Comparison of ENCODE assay signal across 13 cellular contexts in the genomic region with DNA sequence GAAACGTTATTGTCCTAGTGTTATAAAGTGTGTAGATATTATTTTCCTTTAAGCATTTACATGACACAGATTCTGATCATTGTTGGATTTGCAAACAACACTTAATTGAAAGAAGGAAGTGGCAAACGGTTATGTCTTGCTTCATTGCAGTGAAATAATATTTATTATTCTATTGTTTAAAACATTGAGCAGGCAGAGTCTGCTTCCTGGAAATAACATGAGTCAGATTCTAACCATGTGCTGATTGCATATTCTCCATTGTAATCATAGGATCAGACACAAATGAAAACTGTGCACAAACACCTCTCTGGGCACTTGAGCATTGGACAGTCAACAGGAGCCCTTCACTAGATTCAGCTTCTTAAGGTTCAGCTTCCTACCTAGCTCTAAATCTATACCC. TPM values are rescaled to one million over a fixed set of nuclear protein-coding genes. Genes with fewer than 3 reads are reported as not detected.
DNase-seq lines count a peak whose midpoint lies in the region; ATAC-seq, FAIRE-seq and TF ChIP-seq lines count a peak whose summit lies in the region.
"Had no signal": no experiment of that assay in that cellular context is flagged by ENCODE, and none has a peak within 500 bp of the region (broad histone marks: within the 10 kb centered on the region; RNA-seq: fewer than 3 reads in every experiment).

No MANE protein-coding gene starts in this region.

- H3K27me3 Mint-ChIP-seq in astrocyte (ENCODE audit: low read depth, unreplicated experiment) = no peaks in the 10 kb centered on the region
- no peaks in the 10 kb centered on the region for H3K27me3 Mint-ChIP-seq in activated naive CD8-positive, alpha-beta T cell treated with anti-CD3 and anti-CD28 coated beads, Interleukin-2, amount 50 U/mL, for 24 hours

- no peaks in the 10 kb centered on the region for H3K27me3 ChIP-seq in astrocyte (ENCODE audit: insufficient read depth, low read length)
- H3K27me3 ChIP-seq: cardiac muscle cell, right atrium auricular region had no signal

- no peak overlapping the region for H3K4me3 ChIP-seq in AG10803 (ENCODE audit: low read length)
- no peak overlapping the region for H3K4me3 ChIP-seq in astrocyte (ENCODE audit: insufficient read depth, low read depth, low read length)
- H3K4me3 ChIP-seq: cardiac muscle cell, right atrium auricular region had no signal

- no peak overlapping the region for H3K27ac Mint-ChIP-seq in astrocyte (ENCODE audit: unreplicated experiment)
- no peak overlapping the region for H3K27ac Mint-ChIP-seq in activated naive CD8-positive, alpha-beta T cell treated with anti-CD3 and anti-CD28 coated beads, Interleukin-2, amount 50 U/mL, for 24 hours
- H3K27ac Mint-ChIP-seq: activated B cell treated with CpG ODN at 0.5 μM for 24 hours had no signal

- peak; percentile 87 for TF ChIP-seq EP300 in Ishikawa (IDR thresholded peaks at IDR 0.05; ENCODE audit: borderline replicate concordance)

- H3K4me1 Mint-ChIP-seq in astrocyte (ENCODE audit: low read depth, unreplicated experiment) = no peaks in the 10 kb centered on the region
- H3K4me1 Mint-ChIP-seq in activated naive CD8-positive, alpha-beta T cell treated with anti-CD3 and anti-CD28 coated beads, Interleukin-2, amount 50 U/mL, for 24 hours = peaks cover 9% of the 10 kb centered on the region
- H3K4me1 Mint-ChIP-seq: activated B cell treated with CpG ODN at 0.5 μM for 24 hours had no signal

- H3K4me2 ChIP-seq in astrocyte (ENCODE audit: low read length) = no peak overlapping the region

- TF ChIP-seq RAD21 in Ishikawa (IDR thresholded peaks at IDR 0.05; ENCODE audit: low read depth) = peak; percentile 17; the same call in 1 of the 2 replicates

- H3K36me3 Mint-ChIP-seq in astrocyte (ENCODE audit: low read depth, unreplicated experiment) = no peaks in the 10 kb centered on the region
- H3K36me3 Mint-ChIP-seq in activated naive CD8-positive, alpha-beta T cell treated with anti-CD3 and anti-CD28 coated beads, Interleukin-2, amount 50 U/mL, for 24 hours (ENCODE audit: low read depth) = no peaks in the 10 kb centered on the region

- ATAC-seq in GM21717 (IDR thresholded peaks at IDR 0.05; ENCODE audit: unreplicated experiment) (no peak), HG03439 (IDR thresholded peaks at IDR 0.05; ENCODE audit: unreplicated experiment) (no peak)
- ATAC-seq in activated naive CD8-positive, alpha-beta T cell treated with anti-CD3 and anti-CD28 coated beads, Interleukin-2, amount 50 U/mL, for 24 hours = no peak
- ATAC-seq: activated T-cell treated with anti-CD3 and anti-CD28 coated beads, Interleukin-2, amount 50 U/mL, for 4 hours had no signal

- FAIRE-seq in astrocyte (lab: Jason Lieb, UNC) (peak; percentile 43), islet of Langerhans (lab: Jason Lieb, UNC) (peak; percentile 64)

- H3K27ac ChIP-seq in astrocyte (ENCODE audit: low read depth, low read length) = peak overlapping the region; percentile 3
- H3K27ac ChIP-seq: C4-2B, cardiac muscle cell, right atrium auricular region had no signal

- H3K4me1 ChIP-seq in astrocyte (ENCODE audit: insufficient read depth, low read length) = peaks cover 6% of the 10 kb centered on the region
- H3K4me1 ChIP-seq: right atrium auricular region had no signal

- H4K20me1 ChIP-seq in astrocyte (ENCODE audit: insufficient read depth, low read length) = no peaks in the 10 kb centered on the region

- peak; percentile 56 for DNase-seq in AG10803 (ENCODE audit: low read depth)
- peak; percentile 47 for DNase-seq in astrocyte (ENCODE audit: low read depth)
- no peak for DNase-seq in activated naive CD8-positive, alpha-beta T cell treated with anti-CD3 and anti-CD28 coated beads, Interleukin-2, amount 50 U/mL, for 24 hours
- no peak for DNase-seq in activated gamma-delta T cell (lab: John Stamatoyannopoulos, UW)
- DNase-seq: activated B cell treated with CpG ODN at 0.5 μM for 24 hours; activated T-cell treated with anti-CD3 and anti-CD28 coated beads, Interleukin-2, amount 50 U/mL, for 4 hours had no signal

- no peak overlapping the region for H3K4me3 Mint-ChIP-seq in astrocyte (ENCODE audit: unreplicated experiment)
- H3K4me3 Mint-ChIP-seq in activated naive CD8-positive, alpha-beta T cell treated with anti-CD3 and anti-CD28 coated beads, Interleukin-2, amount 50 U/mL, for 24 hours = no peak overlapping the region
- H3K4me3 Mint-ChIP-seq: activated B cell treated with CpG ODN at 0.5 μM for 24 hours; activated T-cell treated with anti-CD3 and anti-CD28 coated beads, Interleukin-2, amount 50 U/mL, for 4 hours had no signal

- TF ChIP-seq CTCF in AG10803 (conservative IDR thresholded peaks at IDR 0.05; ENCODE audit: low read length) (no peak), astrocyte (IDR thresholded peaks at IDR 0.05; ENCODE audit: insufficient read depth, low read depth, low read length) (no peak)

- H3K9me3 ChIP-seq in astrocyte (ENCODE audit: insufficient read depth, low read depth, low read length) = peaks cover 2% of the 10 kb centered on the region
- H3K9me3 ChIP-seq: right atrium auricular region had no signal

- no peak overlapping the region for H2AFZ ChIP-seq in astrocyte (ENCODE audit: low read depth, low read length)

- H3K79me2 ChIP-seq in astrocyte (ENCODE audit: insufficient read depth, low read length) = no peaks in the 10 kb centered on the region

- no peak overlapping the region for H3K9ac ChIP-seq in astrocyte (ENCODE audit: low read length)

- H3K9me3 Mint-ChIP-seq in astrocyte (ENCODE audit: unreplicated experiment) = peaks cover 7% of the 10 kb centered on the region
- no peaks in the 10 kb centered on the region for H3K9me3 Mint-ChIP-seq in activated naive CD8-positive, alpha-beta T cell treated with anti-CD3 and anti-CD28 coated beads, Interleukin-2, amount 50 U/mL, for 24 hours
- H3K9me3 Mint-ChIP-seq: activated B cell treated with CpG ODN at 0.5 μM for 24 hours; activated T-cell treated with anti-CD3 and anti-CD28 coated beads, Interleukin-2, amount 50 U/mL, for 4 hours had no signal

- no peaks in the 10 kb centered on the region for H3K36me3 ChIP-seq in astrocyte (ENCODE audit: insufficient read depth, low read length)
- H3K36me3 ChIP-seq: cardiac muscle cell, right atrium auricular region had no signal

TF ChIP-seq in Ishikawa, 13 proteins besides CTCF, POLR2A, EP300 and RAD21:
- TF ChIP-seq EGR1 (IDR thresholded peaks at IDR 0.05) = no peak
- peak; percentile 65; the same call in 1 of the 2 replicates for TF ChIP-seq FOXM1 (IDR thresholded peaks at IDR 0.05; ENCODE audit: borderline replicate concordance, low read depth)
- TF ChIP-seq, protein P1, sequence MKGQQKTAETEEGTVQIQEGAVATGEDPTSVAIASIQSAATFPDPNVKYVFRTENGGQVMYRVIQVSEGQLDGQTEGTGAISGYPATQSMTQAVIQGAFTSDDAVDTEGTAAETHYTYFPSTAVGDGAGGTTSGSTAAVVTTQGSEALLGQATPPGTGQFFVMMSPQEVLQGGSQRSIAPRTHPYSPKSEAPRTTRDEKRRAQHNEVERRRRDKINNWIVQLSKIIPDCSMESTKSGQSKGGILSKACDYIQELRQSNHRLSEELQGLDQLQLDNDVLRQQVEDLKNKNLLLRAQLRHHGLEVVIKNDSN (IDR thresholded peaks at IDR 0.05) = no peak
- peak; percentile 58; the same call in 1 of the 2 replicates for TF ChIP-seq NFIC (IDR thresholded peaks at IDR 0.05)
- TF ChIP-seq TAF1 (IDR thresholded peaks at IDR 0.05; ENCODE audit: low read depth) = no peak
- TF ChIP-seq, protein P2, sequence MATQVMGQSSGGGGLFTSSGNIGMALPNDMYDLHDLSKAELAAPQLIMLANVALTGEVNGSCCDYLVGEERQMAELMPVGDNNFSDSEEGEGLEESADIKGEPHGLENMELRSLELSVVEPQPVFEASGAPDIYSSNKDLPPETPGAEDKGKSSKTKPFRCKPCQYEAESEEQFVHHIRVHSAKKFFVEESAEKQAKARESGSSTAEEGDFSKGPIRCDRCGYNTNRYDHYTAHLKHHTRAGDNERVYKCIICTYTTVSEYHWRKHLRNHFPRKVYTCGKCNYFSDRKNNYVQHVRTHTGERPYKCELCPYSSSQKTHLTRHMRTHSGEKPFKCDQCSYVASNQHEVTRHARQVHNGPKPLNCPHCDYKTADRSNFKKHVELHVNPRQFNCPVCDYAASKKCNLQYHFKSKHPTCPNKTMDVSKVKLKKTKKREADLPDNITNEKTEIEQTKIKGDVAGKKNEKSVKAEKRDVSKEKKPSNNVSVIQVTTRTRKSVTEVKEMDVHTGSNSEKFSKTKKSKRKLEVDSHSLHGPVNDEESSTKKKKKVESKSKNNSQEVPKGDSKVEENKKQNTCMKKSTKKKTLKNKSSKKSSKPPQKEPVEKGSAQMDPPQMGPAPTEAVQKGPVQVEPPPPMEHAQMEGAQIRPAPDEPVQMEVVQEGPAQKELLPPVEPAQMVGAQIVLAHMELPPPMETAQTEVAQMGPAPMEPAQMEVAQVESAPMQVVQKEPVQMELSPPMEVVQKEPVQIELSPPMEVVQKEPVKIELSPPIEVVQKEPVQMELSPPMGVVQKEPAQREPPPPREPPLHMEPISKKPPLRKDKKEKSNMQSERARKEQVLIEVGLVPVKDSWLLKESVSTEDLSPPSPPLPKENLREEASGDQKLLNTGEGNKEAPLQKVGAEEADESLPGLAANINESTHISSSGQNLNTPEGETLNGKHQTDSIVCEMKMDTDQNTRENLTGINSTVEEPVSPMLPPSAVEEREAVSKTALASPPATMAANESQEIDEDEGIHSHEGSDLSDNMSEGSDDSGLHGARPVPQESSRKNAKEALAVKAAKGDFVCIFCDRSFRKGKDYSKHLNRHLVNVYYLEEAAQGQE (IDR thresholded peaks at IDR 0.05; ENCODE audit: low read depth) = no peak
- peak; percentile 58 for TF ChIP-seq CEBPB (IDR thresholded peaks at IDR 0.05)
- peak; percentile 67 for TF ChIP-seq TEAD4 (IDR thresholded peaks at IDR 0.05)
- TF ChIP-seq ZBTB7A (IDR thresholded peaks at IDR 0.05; ENCODE audit: low read depth) = no peak
- TF ChIP-seq TCF12 (IDR thresholded peaks at IDR 0.05; ENCODE audit: low read depth) = peak; percentile 63; the same call in 1 of the 2 replicates
- TF ChIP-seq, protein P3, sequence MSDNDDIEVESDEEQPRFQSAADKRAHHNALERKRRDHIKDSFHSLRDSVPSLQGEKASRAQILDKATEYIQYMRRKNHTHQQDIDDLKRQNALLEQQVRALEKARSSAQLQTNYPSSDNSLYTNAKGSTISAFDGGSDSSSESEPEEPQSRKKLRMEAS (IDR thresholded peaks at IDR 0.05) = no peak; the same call in 1 of the 2 replicates
- no peak for TF ChIP-seq CREB1 (IDR thresholded peaks at IDR 0.05; ENCODE audit: low read depth)
- TF ChIP-seq YY1 (IDR thresholded peaks at IDR 0.05; ENCODE audit: low read depth) = no peak
TF ChIP-seq in Ishikawa: peak in this region for 5.

RNA-seq across cellular contexts. Expression of gene USP25, which starts 46.8 kb away (rescaled TPM):
- 49.0 and 49.5 TPM in 2 replicates for total RNA-seq in astrocyte

Comparison
In these comparisons a context has a peak if more than half of its experiments do, and no peak if none do; other contexts are left out.
1. DNase-seq: peak in AG10803 (single experiment) and astrocyte (single experiment); none in activated naive CD8-positive, alpha-beta T cell treated with anti-CD3 and anti-CD28 coated beads, Interleukin-2, amount 50 U/mL, for 24 hours (single experiment) and activated gamma-delta T cell (single experiment).